In the genomic region with DNA sequence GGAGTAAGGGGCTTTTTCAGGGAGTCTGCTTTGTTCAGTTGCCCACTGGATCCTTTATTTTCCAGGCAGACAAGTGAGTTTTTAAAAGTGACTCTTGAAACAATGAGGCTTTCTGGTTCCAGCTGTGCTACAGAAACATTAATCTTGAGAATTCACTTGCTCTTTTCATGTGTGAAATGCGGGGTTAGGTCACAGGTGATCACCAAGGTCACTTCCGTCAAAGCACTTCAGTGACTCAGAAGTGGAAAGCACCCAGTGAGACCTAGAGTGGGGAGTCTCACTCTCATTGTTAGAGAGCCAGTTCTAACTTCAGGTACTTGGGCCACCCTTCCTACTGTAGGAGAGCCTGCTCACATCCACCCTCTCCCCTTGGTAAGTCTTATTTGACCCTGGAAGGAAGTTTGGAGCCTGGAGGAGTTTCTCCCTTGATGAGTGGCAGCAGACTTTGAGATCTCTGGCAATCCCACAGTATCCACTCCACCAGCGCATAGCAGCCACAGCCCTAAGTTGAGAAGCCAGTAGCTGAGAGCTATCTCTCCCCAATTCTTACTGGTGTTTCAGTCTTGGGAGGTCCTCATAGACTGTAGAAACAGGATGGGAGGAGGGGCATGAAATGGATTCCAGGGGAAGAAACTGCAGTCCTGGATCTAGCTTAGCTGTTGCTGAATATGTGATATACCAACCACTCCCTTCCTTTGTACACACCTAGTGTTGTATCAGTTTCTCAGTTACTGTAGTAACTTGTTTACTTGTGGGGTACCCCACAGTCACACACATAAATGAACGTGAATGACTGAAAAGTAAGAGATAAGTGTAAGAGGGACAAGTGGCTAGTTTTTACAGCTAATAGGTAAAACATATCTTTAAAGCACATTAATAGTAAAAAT, we compare ENCODE assay signal across 8 cellular contexts. TPM values are rescaled to one million over a fixed set of nuclear protein-coding genes. Genes with fewer than 3 reads are reported as not detected.
A peak's percentile ranks its signal among the peaks of the same experiment; 100 is the strongest.
DNase-seq lines count a peak whose midpoint lies in the region; ATAC-seq, FAIRE-seq and TF ChIP-seq lines count a peak whose summit lies in the region.

No MANE protein-coding gene starts in this region.

- dilution Hi-C loops in keratinocyte (cut with MboI; ENCODE audit: extremely low pct_ligation_motif_present, low sequenced_read_pairs), result no loop called here

- H3K27ac ChIP-seq in PC-3 (ENCODE audit: low read length), result peak overlapping the region; percentile 16; the same call in 1 of the 2 replicates
- H3K27ac ChIP-seq in keratinocyte (ENCODE audit: control insufficient read depth, insufficient read depth, low read length), result peak overlapping the region; percentile 90
- H3K27ac ChIP-seq in substantia nigra (ENCODE audit: low read depth, low read length, poor library complexity, severe bottlenecking), result no peak overlapping the region

- no peak overlapping the region for H2AFZ ChIP-seq in PC-3 (ENCODE audit: low read length)
- no peak overlapping the region for H2AFZ ChIP-seq in keratinocyte (ENCODE audit: control insufficient read depth, low read length)

- peak overlapping the region; percentile 100 for H3K4me3 ChIP-seq in PC-3 (ENCODE audit: low read length)
- peak overlapping the region; percentile 56 to 98 (median 97) for H3K4me3 ChIP-seq in keratinocyte (ENCODE audit: control insufficient read depth in 2 of 3, extremely low read depth in 1 of 3, insufficient read depth in 2 of 3, low read depth in 1 of 3, low read length in 3 of 3)

- CTCF ChIA-PET in PC-3 (lab: Charles Lee), result no interaction called here

- DNase-seq in PC-3, result peak; percentile 35
- no peak for DNase-seq in keratinocyte (ENCODE audit: low read depth, low spot score)
- DNase-seq in NCI-H446 (lab: John Stamatoyannopoulos, UW), result no peak
- no peak for DNase-seq in NCI-H1092 treated with DMSO at 0.1 percent for 48 hours (lab: John Stamatoyannopoulos, UW)
- no peak for DNase-seq in NCI-H1048 (lab: John Stamatoyannopoulos, UW)
- no peak for DNase-seq in substantia nigra (lab: John Stamatoyannopoulos, UW)

- H3K9me3 ChIP-seq in PC-3 (ENCODE audit: low read length), result no peaks in the 10 kb centered on the region
- H3K9me3 ChIP-seq in keratinocyte (ENCODE audit: control insufficient read depth, low read depth, low read length), result no peaks in the 10 kb centered on the region

- intact Hi-C loops in PC-3 (cut with micrococcal nuclease), result loop anchor here (2.0 kb wide), 1 partner anchor 59 kb away; no protein-coding TSS in a partner anchor

- no peaks in the 10 kb centered on the region for H3K9me1 ChIP-seq in keratinocyte (ENCODE audit: control insufficient read depth, extremely low read depth, insufficient read depth, low read length)

- no peaks in the 10 kb centered on the region for H3K36me3 ChIP-seq in PC-3 (ENCODE audit: low read depth, low read length)
- H3K36me3 ChIP-seq in keratinocyte (ENCODE audit: control insufficient read depth in 2 of 2, extremely low read depth in 1 of 2, insufficient read depth in 2 of 2, low read length in 2 of 2), result no peaks in the 10 kb centered on the region

- peak; percentile 97 for ATAC-seq in GM18508 (IDR thresholded peaks at IDR 0.05; ENCODE audit: insufficient read depth, unreplicated experiment)
- ATAC-seq in HG02588 (IDR thresholded peaks at IDR 0.05; ENCODE audit: unreplicated experiment), result peak; percentile 97
- no peak for ATAC-seq in PC-3

- H4K20me1 ChIP-seq in PC-3 (ENCODE audit: low read length) (peaks cover 32% of the 10 kb centered on the region), keratinocyte (ENCODE audit: control insufficient read depth, extremely low read depth, insufficient read depth, low read length) (no peaks in the 10 kb centered on the region)

- H3K9ac ChIP-seq in PC-3 (ENCODE audit: low read length) (no peak overlapping the region), keratinocyte (ENCODE audit: control insufficient read depth, extremely low read depth, insufficient read depth, low read length) (peak overlapping the region; percentile 93)

- peak; percentile 85 for FAIRE-seq in keratinocyte (lab: Jason Lieb, UNC)

- BruUV-seq in PC-3 (replicated peaks; lab: Mats Ljungman, UMichigan), result no TSS peak

- POLR2A ChIA-PET in PC-3 (lab: Charles Lee; ENCODE audit: unreplicated experiment), result interaction anchor here (0.6 kb wide), 1 partner anchor 29 kb away, joined by 3 read pairs; no protein-coding TSS in a partner anchor

- peaks cover 55% of the 10 kb centered on the region for H3K79me2 ChIP-seq in PC-3 (ENCODE audit: low read length)
- peaks cover 34% of the 10 kb centered on the region for H3K79me2 ChIP-seq in keratinocyte (ENCODE audit: control insufficient read depth, insufficient read depth, low read length)

- TF ChIP-seq CTCF in PC-3 (conservative IDR thresholded peaks at IDR 0.05; ENCODE audit: low read depth, low read length) (no peak), keratinocyte (optimal IDR thresholded peaks at IDR 0.05 in 1 of 3, IDR thresholded peaks at IDR 0.05 in 1 of 3, conservative IDR thresholded peaks at IDR 0.05 in 1 of 3; ENCODE audit: extremely low read depth in 1 of 3, insufficient read depth in 2 of 3, low read length in 3 of 3) (no peak)

- H3K4me2 ChIP-seq in PC-3 (ENCODE audit: low read length) (peak overlapping the region; percentile 98), keratinocyte (ENCODE audit: control insufficient read depth, extremely low read depth, insufficient read depth, low read depth, low read length) (peak overlapping the region; percentile 95)

- H3K4me1 ChIP-seq in PC-3 (ENCODE audit: insufficient read depth, low read length) (peaks cover 29% of the 10 kb centered on the region), keratinocyte (ENCODE audit: control insufficient read depth, extremely low read depth, insufficient read depth, low read length) (peaks cover 39% of the 10 kb centered on the region)

- H3K9me2 ChIP-seq in PC-3 (replicated peaks; ENCODE audit: low read length), result no peaks in the 10 kb centered on the region

- H3F3A ChIP-seq in PC-3 (ENCODE audit: low read length, unreplicated experiment), result no peaks in the 10 kb centered on the region

- H3K27me3 ChIP-seq in PC-3 (ENCODE audit: low read length), result no peaks in the 10 kb centered on the region
- no peaks in the 10 kb centered on the region for H3K27me3 ChIP-seq in keratinocyte (ENCODE audit: control insufficient read depth, extremely low read depth, insufficient read depth, low read length)

RNA-seq across cellular contexts. Expression of a gene that starts 3.1 kb away (rescaled TPM):
- 94.2 and 129 TPM in 2 replicates for total RNA-seq in PC-3 (2014; rRNA removed)
- 241 to 382 TPM (median 335 TPM) in 3 replicates for polyA plus RNA-seq in keratinocyte
- 430 TPM for polyA plus RNA-seq in keratinocyte (2011; ENCODE audit: low read depth)
- polyA plus RNA-seq in keratinocyte (2011; cell fraction: cytosol; rRNA removed), result 209 and 270 TPM in 2 replicates
- 885 and 985 TPM in 2 replicates for polyA plus RNA-seq in keratinocyte (2011; cell fraction: nucleus; rRNA removed)
- polyA plus RNA-seq in keratinocyte (2012; ENCODE audit: low replicate concordance), result 282 and 1,276 TPM in 2 replicates
- polyA minus RNA-seq in keratinocyte, result 91.7 to 136 TPM (median 110 TPM) in 3 replicates
- 428 TPM for polyA minus RNA-seq in keratinocyte (2011; cell fraction: cytosol; rRNA and poly(A)+ RNA removed)
- 574 and 697 TPM in 2 replicates for polyA minus RNA-seq in keratinocyte (2011; cell fraction: nucleus; rRNA and poly(A)+ RNA removed)

RNA-seq across cellular contexts. Expression of a gene that starts 27.4 kb away (rescaled TPM):
- total RNA-seq in PC-3 (2014; rRNA removed), result 9.2 and 16.1 TPM in 2 replicates
- 10.1 to 16.3 TPM (median 13.1 TPM) in 3 replicates for polyA plus RNA-seq in keratinocyte
- polyA plus RNA-seq in keratinocyte (2011; ENCODE audit: low read depth), result 34.3 TPM
- polyA plus RNA-seq in keratinocyte (2011; cell fraction: cytosol; rRNA removed), result 5.8 and 11.8 TPM in 2 replicates
- 17.9 and 25.5 TPM in 2 replicates for polyA plus RNA-seq in keratinocyte (2011; cell fraction: nucleus; rRNA removed)
- 10.3 and 15.3 TPM in 2 replicates for polyA plus RNA-seq in keratinocyte (2012; ENCODE audit: low replicate concordance)
- 2.5 to 12.6 TPM (median 7.6 TPM) in 3 replicates for polyA minus RNA-seq in keratinocyte
- 17.8 TPM for polyA minus RNA-seq in keratinocyte (2011; cell fraction: cytosol; rRNA and poly(A)+ RNA removed)
- 7.6 and 11.2 TPM in 2 replicates for polyA minus RNA-seq in keratinocyte (2011; cell fraction: nucleus; rRNA and poly(A)+ RNA removed)
